Comparison of ENCODE assay signal across 19 cellular contexts in genomic region chr1:228217551-228218344, GRCh38. TPM values are rescaled to one million over a fixed set of nuclear protein-coding genes. Genes with fewer than 3 reads are reported as not detected.
DNase-seq lines count a peak whose midpoint lies in the region; TF ChIP-seq lines count a peak whose summit lies in the region.
"Had no signal": no experiment of that assay in that cellular context is flagged by ENCODE, and none has a peak within 500 bp of the region (broad histone marks: within the 10 kb centered on the region; RNA-seq: fewer than 3 reads in every experiment).

No MANE protein-coding gene starts in this region.

- no peak overlapping the region for H3K27ac ChIP-seq in MM.1S (ENCODE audit: low read length)
- H3K27ac ChIP-seq in endodermal cell (ENCODE audit: low read depth, low read length), result no peak overlapping the region
- H3K27ac ChIP-seq in osteoblast (ENCODE audit: low read depth, low read length), result no peak overlapping the region
- H3K27ac ChIP-seq: thoracic aorta, VCaP had no signal

- H3K27me3 Mint-ChIP-seq in endodermal cell (ENCODE audit: insufficient read depth), result peaks cover 2% of the 10 kb centered on the region
- H3K27me3 Mint-ChIP-seq: B cell had no signal

- H3K36me3 Mint-ChIP-seq in endodermal cell (ENCODE audit: low read depth), result peaks cover 58% of the 10 kb centered on the region

- no peaks in the 10 kb centered on the region for H3K9me2 ChIP-seq in MM.1S (replicated peaks; ENCODE audit: insufficient read depth, low read length)

- no peaks in the 10 kb centered on the region for H3K79me2 ChIP-seq in MM.1S (ENCODE audit: low read length)
- H3K79me2 ChIP-seq in osteoblast (ENCODE audit: insufficient read depth, low read length), result no peaks in the 10 kb centered on the region

- H3K4me1 Mint-ChIP-seq in endodermal cell, result peaks cover 7% of the 10 kb centered on the region

- H2AFZ ChIP-seq in MM.1S (ENCODE audit: low read length), result no peak overlapping the region
- no peak overlapping the region for H2AFZ ChIP-seq in osteoblast (ENCODE audit: low read length)

- no peaks in the 10 kb centered on the region for H3K9me3 Mint-ChIP-seq in endodermal cell
- H3K9me3 Mint-ChIP-seq: activated naive CD4-positive, alpha-beta T cell treated with anti-CD3 and anti-CD28 coated beads, Interleukin-2, amount 50 U/mL, for 72 hours; activated T-cell treated with anti-CD3 and anti-CD28 coated beads, Interleukin-2, amount 50 U/mL, for 72 hours had no signal

- DNase-seq in AG20443 (ENCODE audit: low spot score) (peak; percentile 53), MM.1S (peak; percentile 24), endodermal cell (peak; percentile 65), osteoblast (ENCODE audit: insufficient read length, low spot score, missing footprints) (peak; percentile 67), Ammon's horn (ENCODE audit: low spot score) (no peak), NCI-H1930 (lab: John Stamatoyannopoulos, UW) (no peak)
- no peak for DNase-seq in stimulated activated CD4-positive, alpha-beta T cell treated with anti-CD3 and anti-CD28 coated beads, Interleukin-15, amount 100 ng/mL, for 24 hours
- DNase-seq: activated T-cell treated with anti-CD3 and anti-CD28 coated beads, Interleukin-2, amount 50 U/mL, for 72 hours; cortex of kidney; GOT3; left colon; NCI-H1417; NCI-H2171 treated with DMSO at 0.1 percent for 48 hours; NCI-H69; Right ventricle myocardium superior had no signal

- H3K27me3 ChIP-seq in MM.1S (replicated peaks; ENCODE audit: insufficient read depth, low read length) (peaks cover 11% of the 10 kb centered on the region; the same call in 1 of the 2 replicates), endodermal cell (ENCODE audit: control insufficient read depth, insufficient read depth, low read length, poor library complexity, severe bottlenecking) (no peaks in the 10 kb centered on the region), osteoblast (ENCODE audit: insufficient read depth, low read length) (no peaks in the 10 kb centered on the region)

- TF ChIP-seq CTCF in MM.1S (IDR thresholded peaks at IDR 0.05; ENCODE audit: low read length), result no peak
- peak; percentile 75 for TF ChIP-seq CTCF in endodermal cell (conservative IDR thresholded peaks at IDR 0.05)
- TF ChIP-seq CTCF in osteoblast (IDR thresholded peaks at IDR 0.05; ENCODE audit: extremely low read depth, low read depth, low read length), result no peak

- H3K4me3 ChIP-seq in MM.1S (ENCODE audit: low read length) (no peak overlapping the region), endodermal cell (ENCODE audit: low read length) (no peak overlapping the region), osteoblast (ENCODE audit: insufficient read depth, low read length) (no peak overlapping the region)
- H3K4me3 ChIP-seq: thoracic aorta had no signal

- H3K27ac Mint-ChIP-seq in endodermal cell, result peak overlapping the region; percentile 81
- H3K27ac Mint-ChIP-seq: activated T-cell treated with anti-CD3 and anti-CD28 coated beads, Interleukin-2, amount 50 U/mL, for 72 hours; B cell had no signal

- H3F3A ChIP-seq in MM.1S (ENCODE audit: insufficient read depth, low read length), result no peaks in the 10 kb centered on the region

- H3K4me1 ChIP-seq in MM.1S (ENCODE audit: low read length), result peaks cover 2% of the 10 kb centered on the region; the same call in 1 of the 2 replicates
- peaks cover 5% of the 10 kb centered on the region for H3K4me1 ChIP-seq in endodermal cell (ENCODE audit: control insufficient read depth, insufficient read depth, low read length)
- no peaks in the 10 kb centered on the region for H3K4me1 ChIP-seq in osteoblast (ENCODE audit: insufficient read depth, low read length)

- no peak overlapping the region for H3K4me2 ChIP-seq in MM.1S (ENCODE audit: low read depth, low read length)
- no peak overlapping the region for H3K4me2 ChIP-seq in osteoblast (ENCODE audit: insufficient read depth, low read length)

- no peak overlapping the region for H3K4me3 Mint-ChIP-seq in endodermal cell
- H3K4me3 Mint-ChIP-seq: activated T-cell treated with anti-CD3 and anti-CD28 coated beads, Interleukin-2, amount 50 U/mL, for 72 hours; B cell had no signal

- no peaks in the 10 kb centered on the region for H4K20me1 ChIP-seq in MM.1S (ENCODE audit: insufficient read depth, low read length)
- no peaks in the 10 kb centered on the region for H4K20me1 ChIP-seq in osteoblast (ENCODE audit: insufficient read depth, low read length)

- WGBS in endodermal cell (ENCODE audit: insufficient coverage in 1 of 2, insufficient read length in 1 of 2), 2 experiments, result 77 to 90% methylated on average over 8 to 14 of the region's 14 CpGs

- no peaks in the 10 kb centered on the region for H3K36me3 ChIP-seq in MM.1S (replicated peaks; ENCODE audit: insufficient read depth, low read length)
- peaks cover 37% of the 10 kb centered on the region for H3K36me3 ChIP-seq in endodermal cell (ENCODE audit: control insufficient read depth, insufficient read depth, low read length)
- no peaks in the 10 kb centered on the region for H3K36me3 ChIP-seq in osteoblast (ENCODE audit: insufficient read depth, low read length)
- H3K36me3 ChIP-seq: thoracic aorta had no signal

- H3K9ac ChIP-seq in MM.1S (ENCODE audit: low read length) (no peak overlapping the region), endodermal cell (ENCODE audit: extremely low read depth, low read length, poor library complexity, severe bottlenecking) (no peak overlapping the region)

- H3K9me3 ChIP-seq in MM.1S (replicated peaks; ENCODE audit: insufficient read depth, low read length) (no peaks in the 10 kb centered on the region), endodermal cell (ENCODE audit: control insufficient read depth, low read length) (no peaks in the 10 kb centered on the region), osteoblast (ENCODE audit: low read depth, low read length) (no peaks in the 10 kb centered on the region)
- H3K9me3 ChIP-seq: thoracic aorta had no signal

RNA-seq across cellular contexts. Expression of gene OBSCN, which starts 9.9 kb away (rescaled TPM):
- total RNA-seq in endodermal cell, result 10 to 100 TPM; 53.7 to 68.9 TPM
- polyA plus RNA-seq in endodermal cell (2013, experiment 1 of 2), result 17.7 TPM
- polyA plus RNA-seq in endodermal cell (2013, experiment 2 of 2), result 15.0 TPM
- total RNA-seq in osteoblast, result 2.9 and 3.2 TPM in 2 replicates

RNA-seq across cellular contexts. Expression of gene IBA57, which starts 52.1 kb away (rescaled TPM):
- total RNA-seq in endodermal cell, result 1 to 10 TPM; 6.8 to 7.7 TPM
- polyA plus RNA-seq in endodermal cell (2013, experiment 1 of 2), result 3.3 TPM
- polyA plus RNA-seq in endodermal cell (2013, experiment 2 of 2), result 4.1 TPM
- total RNA-seq in osteoblast, result 4.4 and 4.7 TPM in 2 replicates

Comparison
In these comparisons a context has a peak if more than half of its experiments do, and no peak if none do; other contexts are left out.
1. DNase-seq: peak in AG20443 (single experiment), MM.1S (single experiment), endodermal cell (single experiment) and osteoblast (single experiment); none in stimulated activated CD4-positive, alpha-beta T cell treated with anti-CD3 and anti-CD28 coated beads, Interleukin-15, amount 100 ng/mL, for 24 hours (single experiment), Ammon's horn (single experiment) and NCI-H1930 (0 of 2).
2. RNA of gene OBSCN, which starts 9.9 kb away (total RNA-seq): 53.7 to 68.9 TPM in endodermal cell; 2.9 to 3.2 TPM in osteoblast; every median in the first group is over 10 times any median in the second.